Comparison of ENCODE assay signal across 20 cellular contexts in genomic region chr12:50442178-50442908, GRCh38. TPM values are rescaled to one million over a fixed set of nuclear protein-coding genes. Genes with fewer than 3 reads are reported as not detected.
DNase-seq lines count a peak whose midpoint lies in the region; ATAC-seq, FAIRE-seq and TF ChIP-seq lines count a peak whose summit lies in the region.
"Had no signal": no experiment of that assay in that cellular context is flagged by ENCODE, and none has a peak within 500 bp of the region (broad histone marks: within the 10 kb centered on the region; RNA-seq: fewer than 3 reads in every experiment).

No MANE protein-coding gene starts in this region.

- H3K4me1 ChIP-seq in A549 (no peaks in the 10 kb centered on the region), Panc1 (ENCODE audit: control insufficient read depth, insufficient read depth, low read length) (no peaks in the 10 kb centered on the region), neural progenitor cell (no peaks in the 10 kb centered on the region), osteoblast (ENCODE audit: insufficient read depth, low read length) (no peaks in the 10 kb centered on the region)
- H3K4me1 ChIP-seq: BE2C, upper lobe of left lung had no signal

- WGBS in A549 (ENCODE audit: missing lambda C conversion rate) = 88% methylated on average over 3 of the region's 3 CpGs

- H3K36me3 ChIP-seq in GM06990 (ENCODE audit: control insufficient read depth, insufficient read depth, low read length) = peaks cover 10% of the 10 kb centered on the region
- H3K36me3 ChIP-seq in Panc1 (ENCODE audit: control insufficient read depth, insufficient read depth, low read length) = peaks cover 39% of the 10 kb centered on the region
- peaks cover 41% of the 10 kb centered on the region for H3K36me3 ChIP-seq in neural progenitor cell
- peaks cover 82% of the 10 kb centered on the region for H3K36me3 ChIP-seq in osteoblast (ENCODE audit: insufficient read depth, low read length)

- TF ChIP-seq RAD21 in A549 (conservative IDR thresholded peaks at IDR 0.05 in 1 of 2, IDR thresholded peaks at IDR 0.05 in 1 of 2) = no peak

- H3K27me3 ChIP-seq in GM06990 (replicated peaks; ENCODE audit: control insufficient read depth, insufficient read depth, low read length) (no peaks in the 10 kb centered on the region), Panc1 (ENCODE audit: control insufficient read depth, insufficient read depth, low read length) (no peaks in the 10 kb centered on the region), neural progenitor cell (no peaks in the 10 kb centered on the region), osteoblast (ENCODE audit: insufficient read depth, low read length) (no peaks in the 10 kb centered on the region)
- H3K27me3 ChIP-seq: BE2C, heart right ventricle, upper lobe of left lung had no signal

- ATAC-seq in A549 (no peak), Panc1 (no peak)
- no peak for ATAC-seq in central memory CD8-positive, alpha-beta T cell (replicated peaks; ENCODE audit: extremely low read depth, poor library complexity, severe bottlenecking)
- ATAC-seq: heart right ventricle, PC-3 had no signal

- H3K4me3 Mint-ChIP-seq in central memory CD8-positive, alpha-beta T cell = no peak overlapping the region
- no peak overlapping the region for H3K4me3 Mint-ChIP-seq in neural progenitor cell
- H3K4me3 Mint-ChIP-seq: activated B cell treated with CpG ODN at 0.5 μM for 24 hours had no signal

- peak overlapping the region; percentile 47 for H3K27ac Mint-ChIP-seq in central memory CD8-positive, alpha-beta T cell (ENCODE audit: low read depth)
- no peak overlapping the region for H3K27ac Mint-ChIP-seq in neural progenitor cell
- H3K27ac Mint-ChIP-seq: activated B cell treated with CpG ODN at 0.5 μM for 24 hours had no signal

- no peak for TF ChIP-seq POLR2A in A549 (IDR thresholded peaks at IDR 0.05; ENCODE audit: low read length)

- no peaks in the 10 kb centered on the region for H3K79me2 ChIP-seq in neural progenitor cell (ENCODE audit: low read depth)
- H3K79me2 ChIP-seq in osteoblast (ENCODE audit: insufficient read depth, low read length) = peaks cover 2% of the 10 kb centered on the region

- TF ChIP-seq CTCF in A549 (IDR thresholded peaks at IDR 0.05) (no peak), GM06990 (IDR thresholded peaks at IDR 0.05; ENCODE audit: insufficient read depth, low read length, poor library complexity, severe bottlenecking) (no peak), Panc1 (IDR thresholded peaks at IDR 0.05) (no peak), neural progenitor cell (IDR thresholded peaks at IDR 0.05) (no peak), osteoblast (IDR thresholded peaks at IDR 0.05; ENCODE audit: extremely low read depth, low read depth, low read length) (no peak)

- H3K27me3 Mint-ChIP-seq in central memory CD8-positive, alpha-beta T cell = no peaks in the 10 kb centered on the region
- no peaks in the 10 kb centered on the region for H3K27me3 Mint-ChIP-seq in neural progenitor cell (ENCODE audit: insufficient read depth, low read depth)
- H3K27me3 Mint-ChIP-seq: activated B cell treated with CpG ODN at 0.5 μM for 24 hours had no signal

- H3K27ac ChIP-seq in A549 (no peak overlapping the region), Panc1 (ENCODE audit: low read length) (no peak overlapping the region), neural progenitor cell (no peak overlapping the region), osteoblast (ENCODE audit: low read depth, low read length) (no peak overlapping the region)
- H3K27ac ChIP-seq: heart right ventricle, upper lobe of left lung had no signal

- in situ Hi-C loops in Panc1 (cut with HindIII; ENCODE audit: low pct_unique_long_range_greater_than_20kb, low sequenced_read_pairs) = no loop called here

- BruUV-seq in Panc1 (replicated peaks; lab: Mats Ljungman, UMichigan) = TSS peak; percentile 17

- POLR2A ChIA-PET in A549 (lab: Yijun Ruan, JAX) = no interaction called here
- POLR2A ChIA-PET in Panc1 (lab: Charles Lee) = interaction anchor here (0.6 kb wide), 1 partner anchor 25 kb away, joined by 6 read pairs; no protein-coding TSS in a partner anchor

- FAIRE-seq in A549 (lab: Jason Lieb, UNC) = peak; percentile 23

- H3K9me3 Mint-ChIP-seq in central memory CD8-positive, alpha-beta T cell = no peaks in the 10 kb centered on the region
- H3K9me3 Mint-ChIP-seq in neural progenitor cell = no peaks in the 10 kb centered on the region
- H3K9me3 Mint-ChIP-seq: activated B cell treated with CpG ODN at 0.5 μM for 24 hours had no signal

- H3K9ac ChIP-seq in neural progenitor cell = no peak overlapping the region

- H2AFZ ChIP-seq in neural progenitor cell (replicated peaks) (no peak overlapping the region), osteoblast (ENCODE audit: low read length) (no peak overlapping the region)

- intact Hi-C loops in Panc1 (cut with micrococcal nuclease; ENCODE audit: unreplicated experiment) = no loop called here

- H3K4me1 Mint-ChIP-seq in central memory CD8-positive, alpha-beta T cell = no peaks in the 10 kb centered on the region
- no peaks in the 10 kb centered on the region for H3K4me1 Mint-ChIP-seq in neural progenitor cell
- H3K4me1 Mint-ChIP-seq: activated B cell treated with CpG ODN at 0.5 μM for 24 hours had no signal

- CTCF ChIA-PET in A549 (lab: Yijun Ruan, JAX) = interaction anchor here (0.5 kb wide), 1 partner anchor 33 kb away, joined by 4 read pairs; no protein-coding TSS in a partner anchor
- CTCF ChIA-PET in Panc1 (lab: Charles Lee) = no interaction called here

- DNase-seq in A549 (ENCODE audit: low read depth in 1 of 2, low spot score in 1 of 2) (no peak), GM06990 (ENCODE audit: extremely low read depth, insufficient read length) (peak; percentile 30), Panc1 (ENCODE audit: low read depth, low spot score) (no peak), iPS-NIHi7 (ENCODE audit: extremely low spot score) (no peak), neural progenitor cell (ENCODE audit: low spot score) (no peak), osteoblast (ENCODE audit: insufficient read length, low spot score, missing footprints) (no peak)
- no peak for DNase-seq in central memory CD8-positive, alpha-beta T cell (ENCODE audit: low spot score in 2 of 2)
- DNase-seq in activated effector memory CD4-positive, alpha-beta T cell treated with anti-CD3 and anti-CD28 coated beads, Interleukin-2, amount 50 U/mL, for 16 hours = no peak
- DNase-seq: activated B cell treated with CpG ODN at 0.5 μM for 24 hours; BE2C; DMS79; erythroblast; heart right ventricle; NCI-H1105; NCI-H226; PC-3; stimulated activated CD4-positive, alpha-beta T cell treated with anti-CD3 and anti-CD28 coated beads, Interleukin-2, amount 100 ng/mL, for 48 hours had no signal

- H3K36me3 Mint-ChIP-seq in central memory CD8-positive, alpha-beta T cell (ENCODE audit: insufficient read depth) = peaks cover 51% of the 10 kb centered on the region
- peaks cover 30% of the 10 kb centered on the region for H3K36me3 Mint-ChIP-seq in neural progenitor cell

- H3K4me2 ChIP-seq in A549 (no peak overlapping the region), neural progenitor cell (no peak overlapping the region), osteoblast (ENCODE audit: insufficient read depth, low read length) (no peak overlapping the region)

- TF ChIP-seq EP300 in A549 (IDR thresholded peaks at IDR 0.05) = no peak

- no peaks in the 10 kb centered on the region for H3F3A ChIP-seq in neural progenitor cell (ENCODE audit: low read depth)

- H3K4me3 ChIP-seq in A549 (no peak overlapping the region), GM06990 (replicated peaks; ENCODE audit: low read depth, low read length) (no peak overlapping the region), Panc1 (ENCODE audit: low read depth in 2 of 2, low read length in 2 of 2) (no peak overlapping the region), neural progenitor cell (no peak overlapping the region), osteoblast (ENCODE audit: insufficient read depth, low read length) (no peak overlapping the region)
- H3K4me3 ChIP-seq: heart right ventricle, upper lobe of left lung had no signal

- H4K20me1 ChIP-seq in neural progenitor cell (ENCODE audit: low read depth) = no peaks in the 10 kb centered on the region
- peaks cover 2% of the 10 kb centered on the region for H4K20me1 ChIP-seq in osteoblast (ENCODE audit: insufficient read depth, low read length)

- H3K9me3 ChIP-seq in A549 = no peaks in the 10 kb centered on the region
- H3K9me3 ChIP-seq in Panc1 (ENCODE audit: control insufficient read depth, insufficient read depth, low read depth, low read length) = no peaks in the 10 kb centered on the region
- H3K9me3 ChIP-seq in neural progenitor cell (ENCODE audit: low read depth) = no peaks in the 10 kb centered on the region
- no peaks in the 10 kb centered on the region for H3K9me3 ChIP-seq in osteoblast (ENCODE audit: low read depth, low read length)
- H3K9me3 ChIP-seq: BE2C, heart right ventricle, upper lobe of left lung had no signal

TF ChIP-seq in A549, 52 proteins besides CTCF, POLR2A, EP300 and RAD21 (continues in another document):
- TF ChIP-seq EHF (CRISPR knock-in tag; IDR thresholded peaks at IDR 0.05) (no peak), SREBF2 (IDR thresholded peaks at IDR 0.05) (no peak), FOSL2 (IDR thresholded peaks at IDR 0.05) (no peak), FOSL2 (CRISPR knock-in tag; IDR thresholded peaks at IDR 0.05) (no peak), CBX2 (IDR thresholded peaks at IDR 0.05; ENCODE audit: borderline replicate concordance, low read depth) (no peak), ZC3H11A (IDR thresholded peaks at IDR 0.05) (no peak), FOSB (CRISPR knock-in tag; IDR thresholded peaks at IDR 0.05) (no peak), RARB (CRISPR knock-in tag; IDR thresholded peaks at IDR 0.05) (no peak), KDM1A (IDR thresholded peaks at IDR 0.05; ENCODE audit: low read depth) (no peak)

RNA-seq across cellular contexts. Expression of gene LARP4, which starts 41.7 kb away (rescaled TPM):
- 62.1 and 67.8 TPM in 2 replicates for polyA plus RNA-seq in A549 (2011; rRNA removed)
- 13.5 and 15.9 TPM in 2 replicates for polyA plus RNA-seq in A549 (2012; cell fraction: cytosol; rRNA removed)
- 9.6 and 11.2 TPM in 2 replicates for polyA plus RNA-seq in A549 (2012; cell fraction: nucleus; rRNA removed)
- polyA plus RNA-seq in A549 (2017; fragmentation: RNase III; extraction: RNeasy Plus Mini Kit Qiagen cat#74134 plus additional on column Dnase treatment) = 36.4 to 40.3 TPM (median 38.2 TPM) in 3 replicates
- polyA minus RNA-seq in A549 (2011; rRNA and poly(A)+ RNA removed) = 44.4 and 51.0 TPM in 2 replicates
- 92.7 TPM for total RNA-seq in Panc1 (2021; ENCODE audit: unreplicated experiment)
- 33.7 TPM for polyA plus RNA-seq in Panc1 (2012; ENCODE audit: insufficient read length)
- total RNA-seq in neural progenitor cell (ENCODE audit: low replicate concordance) = 36.4 and 88.4 TPM in 2 replicates
- total RNA-seq in osteoblast = 36.5 and 37.6 TPM in 2 replicates

RNA-seq across cellular contexts. Expression of gene FAM186A, which starts 45.9 kb away (rescaled TPM):
- not detected in 2 replicates for polyA plus RNA-seq in A549 (2011; rRNA removed)
- polyA plus RNA-seq in A549 (2012; cell fraction: cytosol; rRNA removed) = not detected in 2 replicates
- not detected in 2 replicates for polyA plus RNA-seq in A549 (2012; cell fraction: nucleus; rRNA removed)
- not detected in 3 replicates for polyA plus RNA-seq in A549 (2017; fragmentation: RNase III; extraction: RNeasy Plus Mini Kit Qiagen cat#74134 plus additional on column Dnase treatment)
- not detected in 2 replicates for polyA minus RNA-seq in A549 (2011; rRNA and poly(A)+ RNA removed)
- total RNA-seq in Panc1 (2021; ENCODE audit: unreplicated experiment) = not detected
- 0.04 TPM for polyA plus RNA-seq in Panc1 (2012; ENCODE audit: insufficient read length)
- total RNA-seq in neural progenitor cell (ENCODE audit: low replicate concordance) = not detected in 2 replicates
- not detected in 2 replicates for total RNA-seq in osteoblast
- total RNA-seq: activated B cell treated with CpG ODN at 0.5 μM for 24 hours, heart right ventricle, myocyte, PC-3, renal cortical epithelial cell, upper lobe of left lung had no signal
- polyA plus RNA-seq: heart right ventricle had no signal
